In genomic region chr15:76153241-76154197, GRCh38 we compare ENCODE assay signal across 9 cellular contexts.
"Had no signal": no experiment of that assay in that cellular context is flagged by ENCODE, and none has a peak within 500 bp of the region (broad histone marks: within the 10 kb centered on the region; RNA-seq: fewer than 3 reads in every experiment).

No MANE protein-coding gene starts in this region.

- DNase-seq: activated effector memory CD4-positive, alpha-beta T cell treated with Interleukin-2 at 50 U/mL for 16 hours; activated T-cell treated with anti-CD3 and anti-CD28 coated beads, Interleukin-2, amount 50 U/mL, for 24 hours; amygdala; brain microvascular endothelial cell; stimulated activated CD4-positive, alpha-beta T cell treated with anti-CD3 and anti-CD28 coated beads, Interleukin-4, amount 100 ng/mL, for 4 hours; stomach had no signal

- H3K27ac ChIP-seq: brain microvascular endothelial cell, esophagus muscularis mucosa, stomach, thoracic aorta had no signal

- H3K36me3 ChIP-seq: brain microvascular endothelial cell, esophagus muscularis mucosa, stomach, thoracic aorta had no signal

- H3K9me3 ChIP-seq: esophagus muscularis mucosa, stomach, thoracic aorta had no signal

- H3K27me3 ChIP-seq: brain microvascular endothelial cell, esophagus muscularis mucosa, stomach had no signal

- H3K4me3 ChIP-seq: esophagus muscularis mucosa, skin epidermis, stomach, thoracic aorta had no signal
